Comparison of ENCODE assay signal across 8 cellular contexts in the genomic region with DNA sequence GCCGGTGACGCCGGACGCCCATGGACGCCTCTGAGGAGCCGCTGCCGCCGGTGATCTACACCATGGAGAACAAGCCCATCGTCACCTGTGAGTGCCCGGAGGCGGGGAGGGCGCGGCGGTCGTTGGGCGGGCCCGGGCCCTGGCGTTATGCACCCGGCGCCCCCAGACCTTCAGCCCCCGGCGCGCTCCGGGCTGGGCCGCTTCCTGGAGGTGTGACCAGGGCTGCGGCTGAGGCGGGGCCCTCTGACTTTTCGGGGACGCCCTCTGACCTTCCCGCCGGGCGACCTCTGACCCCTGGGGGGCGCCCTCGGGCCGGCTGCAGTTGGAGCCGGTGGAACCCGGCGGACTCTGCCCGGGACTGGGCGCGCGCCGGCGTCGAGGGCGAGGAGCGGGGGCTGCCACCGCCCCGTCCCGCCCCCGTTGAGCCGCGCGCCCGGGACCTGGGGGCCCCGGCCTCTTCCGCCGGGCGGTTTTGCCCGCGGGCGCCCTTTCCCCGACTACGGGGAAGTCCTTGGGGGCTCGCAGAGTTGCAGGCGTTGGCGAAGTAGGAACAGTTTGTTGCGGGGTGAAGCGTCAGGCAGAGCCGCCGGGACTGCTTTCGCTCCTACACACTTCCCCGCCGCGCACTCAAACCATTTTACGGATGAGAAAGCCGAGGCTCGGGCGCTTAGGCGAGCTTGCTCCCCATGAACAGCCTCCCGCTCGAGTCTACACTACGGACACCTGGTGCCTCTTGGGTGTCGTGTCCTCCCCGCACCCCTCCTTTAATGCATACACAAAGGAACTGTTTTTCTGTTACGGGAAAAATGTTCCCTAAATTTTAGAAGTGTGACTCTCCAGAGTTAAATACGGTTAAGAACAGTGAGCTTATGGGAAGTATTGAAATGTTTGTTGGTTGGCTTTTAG. TPM values are rescaled to one million over a fixed set of nuclear protein-coding genes. Genes with fewer than 3 reads are reported as not detected.
DNase-seq lines count a peak whose midpoint lies in the region; ATAC-seq, FAIRE-seq and TF ChIP-seq lines count a peak whose summit lies in the region.

No MANE protein-coding gene starts in this region.

- H2AFZ ChIP-seq in DND-41 (ENCODE audit: low read depth, low read length) (peak overlapping the region; percentile 70), astrocyte (ENCODE audit: low read depth, low read length) (no peak overlapping the region)

- H3K36me3 Mint-ChIP-seq in T-helper 2 cell treated with Interferon-gamma antibody and Interleukin-4, amounts not matched to agents 5 μg/mL and 100 μg/mL, for 36 hours (ENCODE audit: low read depth), result peaks cover 24% of the 10 kb centered on the region
- no peaks in the 10 kb centered on the region for H3K36me3 Mint-ChIP-seq in astrocyte (ENCODE audit: low read depth, unreplicated experiment)

- H3K4me1 ChIP-seq in DND-41 (ENCODE audit: insufficient read depth, low read length) (peaks cover 51% of the 10 kb centered on the region), astrocyte (ENCODE audit: insufficient read depth, low read length) (peaks cover 16% of the 10 kb centered on the region), skeletal muscle satellite cell (ENCODE audit: control insufficient read depth, insufficient read depth, low read length) (peaks cover 36% of the 10 kb centered on the region)

- TF ChIP-seq CTCF in DND-41 (IDR thresholded peaks at IDR 0.05; ENCODE audit: borderline replicate concordance, extremely low read depth, low read length, poor library complexity, severe bottlenecking) (peak; percentile 59), astrocyte (IDR thresholded peaks at IDR 0.05; ENCODE audit: insufficient read depth, low read depth, low read length) (no peak)

- H3K27ac ChIP-seq in DND-41 (ENCODE audit: low read length) (peak overlapping the region; percentile 89), astrocyte (ENCODE audit: low read depth, low read length) (peak overlapping the region; percentile 64)

- H3K27me3 Mint-ChIP-seq in T-helper 2 cell treated with Interferon-gamma antibody and Interleukin-4, amounts not matched to agents 5 μg/mL and 100 μg/mL, for 36 hours (ENCODE audit: low read depth), result no peaks in the 10 kb centered on the region
- H3K27me3 Mint-ChIP-seq in astrocyte (ENCODE audit: low read depth, unreplicated experiment), result no peaks in the 10 kb centered on the region

- FAIRE-seq in astrocyte (lab: Jason Lieb, UNC), result no peak

- H3K9me3 ChIP-seq in DND-41 (ENCODE audit: insufficient read depth, low read length, severe bottlenecking), result no peaks in the 10 kb centered on the region
- H3K9me3 ChIP-seq in astrocyte (ENCODE audit: insufficient read depth, low read depth, low read length), result no peaks in the 10 kb centered on the region
- no peaks in the 10 kb centered on the region for H3K9me3 ChIP-seq in skeletal muscle satellite cell (replicated peaks; ENCODE audit: low read length)

- H3K9ac ChIP-seq in DND-41 (ENCODE audit: low read depth, low read length) (peak overlapping the region; percentile 98), astrocyte (ENCODE audit: low read length) (peak overlapping the region; percentile 91), skeletal muscle satellite cell (ENCODE audit: low read depth, low read length) (peak overlapping the region; percentile 99)

- H3K79me2 ChIP-seq in DND-41 (ENCODE audit: insufficient read depth, low read length) (peaks cover 68% of the 10 kb centered on the region), astrocyte (ENCODE audit: insufficient read depth, low read length) (peaks cover 60% of the 10 kb centered on the region)

- ATAC-seq in DND-41 (ENCODE audit: insufficient read depth, low read depth) (peak; percentile 75), GM21528 (IDR thresholded peaks at IDR 0.05; ENCODE audit: low FRiP score, unreplicated experiment) (peak; percentile 68)

- H3K9me3 Mint-ChIP-seq in T-helper 2 cell treated with Interferon-gamma antibody and Interleukin-4, amounts not matched to agents 5 μg/mL and 100 μg/mL, for 36 hours, result no peaks in the 10 kb centered on the region
- H3K9me3 Mint-ChIP-seq in astrocyte (ENCODE audit: unreplicated experiment), result no peaks in the 10 kb centered on the region

- H3K27me3 ChIP-seq in DND-41 (ENCODE audit: insufficient read depth, low read length, poor library complexity), result no peaks in the 10 kb centered on the region
- no peaks in the 10 kb centered on the region for H3K27me3 ChIP-seq in astrocyte (ENCODE audit: insufficient read depth, low read length)
- no peaks in the 10 kb centered on the region for H3K27me3 ChIP-seq in skeletal muscle satellite cell (ENCODE audit: control insufficient read depth, insufficient read depth, low read length)

- H3K4me3 Mint-ChIP-seq in T-helper 2 cell treated with Interferon-gamma antibody and Interleukin-4, amounts not matched to agents 5 μg/mL and 100 μg/mL, for 36 hours, result peak overlapping the region; percentile 90
- peak overlapping the region; percentile 89 for H3K4me3 Mint-ChIP-seq in astrocyte (ENCODE audit: unreplicated experiment)

- H3K4me3 ChIP-seq in DND-41 (ENCODE audit: low read depth in 1 of 2, low read length in 2 of 2), result peak overlapping the region; percentile 49 to 77
- peak overlapping the region; percentile 83 for H3K4me3 ChIP-seq in Jurkat, Clone E6-1 (ENCODE audit: low read length)
- peak overlapping the region; percentile 74 for H3K4me3 ChIP-seq in astrocyte (ENCODE audit: insufficient read depth, low read depth, low read length)
- H3K4me3 ChIP-seq in iPS-11a (ENCODE audit: low read depth, low read length), result peak overlapping the region; percentile 83
- peak overlapping the region; percentile 97 for H3K4me3 ChIP-seq in skeletal muscle satellite cell (ENCODE audit: low read length)

- H3K4me1 Mint-ChIP-seq in T-helper 2 cell treated with Interferon-gamma antibody and Interleukin-4, amounts not matched to agents 5 μg/mL and 100 μg/mL, for 36 hours (ENCODE audit: low read depth), result peaks cover 47% of the 10 kb centered on the region
- peaks cover 36% of the 10 kb centered on the region for H3K4me1 Mint-ChIP-seq in astrocyte (ENCODE audit: low read depth, unreplicated experiment)

- H3K4me2 ChIP-seq in DND-41 (ENCODE audit: insufficient read depth, low read length), result peak overlapping the region; percentile 72
- H3K4me2 ChIP-seq in astrocyte (ENCODE audit: low read length), result peak overlapping the region; percentile 97
- peak overlapping the region; percentile 86 for H3K4me2 ChIP-seq in skeletal muscle satellite cell (ENCODE audit: low read length)

- DNase-seq in DND-41, result peak; percentile 85
- DNase-seq in Jurkat, Clone E6-1 (ENCODE audit: low read depth, low spot score), result peak; percentile 75
- peak; percentile 86 for DNase-seq in T-helper 2 cell treated with Interferon-gamma antibody and Interleukin-4, amounts not matched to agents 5 μg/mL and 100 μg/mL, for 36 hours (ENCODE audit: low spot score)
- no peak for DNase-seq in astrocyte (ENCODE audit: low read depth)
- no peak for DNase-seq in A172 (ENCODE audit: low spot score)

- H4K20me1 ChIP-seq in DND-41 (ENCODE audit: insufficient read depth, low read length), result peaks cover 34% of the 10 kb centered on the region; the same call in 1 of the 2 replicates
- H4K20me1 ChIP-seq in astrocyte (ENCODE audit: insufficient read depth, low read length), result peaks cover 44% of the 10 kb centered on the region

- H3K27ac Mint-ChIP-seq in T-helper 2 cell treated with Interferon-gamma antibody and Interleukin-4, amounts not matched to agents 5 μg/mL and 100 μg/mL, for 36 hours, result peak overlapping the region; percentile 88
- H3K27ac Mint-ChIP-seq in astrocyte (ENCODE audit: unreplicated experiment), result peak overlapping the region; percentile 80

- H3K36me3 ChIP-seq in DND-41 (ENCODE audit: insufficient read depth, low read length) (no peaks in the 10 kb centered on the region), astrocyte (ENCODE audit: insufficient read depth, low read length) (no peaks in the 10 kb centered on the region), skeletal muscle satellite cell (ENCODE audit: insufficient read depth, low read length) (no peaks in the 10 kb centered on the region)

RNA-seq across cellular contexts. Expression of gene TRAPPC10, which starts 0.6 kb away (rescaled TPM):
- polyA plus RNA-seq in Jurkat, Clone E6-1 (2012; ENCODE audit: insufficient read depth, insufficient read length), result 26.3 TPM
- 42.3 and 45.7 TPM in 2 replicates for total RNA-seq in astrocyte
- 15.7 and 17.7 TPM in 2 replicates for total RNA-seq in skeletal muscle satellite cell (2012; rRNA removed)
- 30.3 and 34.7 TPM in 2 replicates for total RNA-seq in A172 (2014; rRNA removed; shearing (Covaris generic))

Comparison
In these comparisons a context has a peak if more than half of its experiments do, and no peak if none do; other contexts are left out.
1. DNase-seq: peak in DND-41 (single experiment), Jurkat, Clone E6-1 (single experiment) and T-helper 2 cell treated with Interferon-gamma antibody and Interleukin-4, amounts not matched to agents 5 μg/mL and 100 μg/mL, for 36 hours (single experiment); none in astrocyte (single experiment) and A172 (single experiment).
2. Peak in every context shown above with its lines, with median percentiles within 50 percentile points of each other: H3K4me2 ChIP-seq, H3K4me3 ChIP-seq and H3K9ac ChIP-seq.